10 cellular contexts compared by ENCODE assay signal in genomic region chr14:101966742-101967141, GRCh38. TPM values are rescaled to one million over a fixed set of nuclear protein-coding genes. Genes with fewer than 3 reads are reported as not detected.
DNase-seq lines count a peak whose midpoint lies in the region; ATAC-seq and TF ChIP-seq lines count a peak whose summit lies in the region.
"Had no signal": no experiment of that assay in that cellular context is flagged by ENCODE, and none has a peak within 500 bp of the region (broad histone marks: within the 10 kb centered on the region; RNA-seq: fewer than 3 reads in every experiment).

No MANE protein-coding gene starts in this region.

- peaks cover 32% of the 10 kb centered on the region for H3K4me1 ChIP-seq in RWPE2 (ENCODE audit: insufficient read depth, poor library complexity, severe bottlenecking)

- H3K27me3 ChIP-seq in RWPE2 (ENCODE audit: insufficient read depth, poor library complexity, severe bottlenecking), result no peaks in the 10 kb centered on the region

- H3K27ac ChIP-seq in RWPE2 (ENCODE audit: poor library complexity, severe bottlenecking) (peak overlapping the region; percentile 75), epithelial cell of prostate (peak overlapping the region; percentile 78)

- peak overlapping the region; percentile 65 for H3K27ac Mint-ChIP-seq in activated CD4-positive, alpha-beta T cell treated with anti-CD3 and anti-CD28 coated beads, Interleukin-2, amount 10 ng/mL, durations not matched to agents 24 days and 14 days

- H3K9me3 Mint-ChIP-seq in activated CD4-positive, alpha-beta T cell treated with anti-CD3 and anti-CD28 coated beads, Interleukin-2, amount 10 ng/mL, durations not matched to agents 24 days and 14 days, result no peaks in the 10 kb centered on the region

- no peak for DNase-seq in activated CD4-positive, alpha-beta T cell treated with anti-CD3 and anti-CD28 coated beads, Interleukin-2, amount 10 ng/mL, durations not matched to agents 24 days and 14 days
- DNase-seq in activated CD4-positive, alpha-beta T cell treated with anti-CD3 and anti-CD28 coated beads, Interleukin-2, amount 50 U/mL, for 48 hours, result no peak
- DNase-seq in RWPE2 (ENCODE audit: low spot score) (no peak), epithelial cell of prostate (ENCODE audit: low read depth, low spot score) (no peak), skeletal muscle cell (ENCODE audit: low read depth) (no peak), A172 (ENCODE audit: low spot score) (no peak), cerebellar nuclear complex (lab: John Stamatoyannopoulos, UW) (no peak)
- DNase-seq: activated CD4-positive, alpha-beta T cell treated with anti-CD3 and anti-CD28 coated beads, Interleukin-2, amount 50 U/mL, for 4 hours; NK-92 treated with Interleukin-12 subunit alpha and Interleukin-12 subunit beta, amount 100 ng/mL, for 24 hours had no signal

- no peak for TF ChIP-seq CTCF in RWPE2 (IDR thresholded peaks at IDR 0.05; ENCODE audit: poor library complexity, severe bottlenecking)

- H3K36me3 ChIP-seq in RWPE2 (ENCODE audit: low read depth), result peaks cover 48% of the 10 kb centered on the region

- H3K27me3 Mint-ChIP-seq in activated CD4-positive, alpha-beta T cell treated with anti-CD3 and anti-CD28 coated beads, Interleukin-2, amount 10 ng/mL, durations not matched to agents 24 days and 14 days, result no peaks in the 10 kb centered on the region

- H3K4me3 Mint-ChIP-seq in activated CD4-positive, alpha-beta T cell treated with anti-CD3 and anti-CD28 coated beads, Interleukin-2, amount 10 ng/mL, durations not matched to agents 24 days and 14 days, result peak overlapping the region; percentile 67

- H3K9me3 ChIP-seq in RWPE2 (ENCODE audit: severe bottlenecking), result no peaks in the 10 kb centered on the region

- peaks cover 30% of the 10 kb centered on the region for H3K4me1 Mint-ChIP-seq in activated CD4-positive, alpha-beta T cell treated with anti-CD3 and anti-CD28 coated beads, Interleukin-2, amount 10 ng/mL, durations not matched to agents 24 days and 14 days

- ATAC-seq in RWPE2 (ENCODE audit: low read depth) (no peak), GM18907 (IDR thresholded peaks at IDR 0.05; ENCODE audit: unreplicated experiment) (no peak)

- H3K4me3 ChIP-seq in RWPE2 (ENCODE audit: severe bottlenecking) (peak overlapping the region; percentile 99), skeletal muscle cell (ENCODE audit: low read depth, low read length) (peak overlapping the region; percentile 99)

- peaks cover 13% of the 10 kb centered on the region for H3K36me3 Mint-ChIP-seq in activated CD4-positive, alpha-beta T cell treated with anti-CD3 and anti-CD28 coated beads, Interleukin-2, amount 10 ng/mL, durations not matched to agents 24 days and 14 days (ENCODE audit: low read depth)

- intact Hi-C loops in activated CD4-positive, alpha-beta T cell treated with anti-CD3 and anti-CD28 coated beads, Interleukin-2, amount 10 ng/mL, durations not matched to agents 24 days and 14 days (cut with micrococcal nuclease), result no loop called here

RNA-seq across cellular contexts. Expression of gene DYNC1H1, which starts 2.4 kb away (rescaled TPM):
- 265 and 272 TPM in 2 replicates for total RNA-seq in activated CD4-positive, alpha-beta T cell treated with anti-CD3 and anti-CD28 coated beads, Interleukin-2, amount 10 ng/mL, durations not matched to agents 24 days and 14 days
- total RNA-seq in A172 (2014; rRNA removed; shearing (Covaris generic)), result 265 and 340 TPM in 2 replicates
